In the genomic region with DNA sequence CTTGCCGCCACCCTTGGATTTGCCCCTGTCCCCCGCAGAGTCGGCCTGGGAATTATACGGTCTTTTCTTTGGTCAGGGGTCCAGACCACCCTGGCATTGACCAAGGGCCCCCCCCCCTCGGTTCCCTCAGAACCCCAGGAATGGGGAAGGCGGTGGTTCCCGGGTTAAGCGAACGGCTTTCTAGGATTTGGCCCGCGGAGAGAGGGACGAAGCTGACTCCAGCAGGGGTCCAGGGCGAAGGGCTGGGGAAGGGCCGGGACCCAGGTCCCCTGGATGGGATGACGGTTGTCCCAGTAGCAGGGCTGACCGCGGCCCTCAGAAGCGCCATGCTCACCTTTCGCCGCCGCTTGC, we compare ENCODE assay signal across 8 cellular contexts. TPM values are rescaled to one million over a fixed set of nuclear protein-coding genes. Genes with fewer than 3 reads are reported as not detected.
DNase-seq lines count a peak whose midpoint lies in the region; ATAC-seq, FAIRE-seq and TF ChIP-seq lines count a peak whose summit lies in the region.

No MANE protein-coding gene starts in this region.

- intact Hi-C loops in ascending aorta (cut with DNase I) (loop anchor here (10.0 kb wide), 2 partner anchors 557 to 763 kb away; partner anchors contain the start of genes GLT8D1, MANF and SPCS1), lower leg skin (cut with DNase I; ENCODE audit: low total_unique reads) (loop anchor here (5.0 kb wide), 1 partner anchor 201 kb away; no protein-coding TSS in a partner anchor)

- H3K27me3 ChIP-seq in ascending aorta (no peaks in the 10 kb centered on the region), tibial nerve (no peaks in the 10 kb centered on the region)

- no peaks in the 10 kb centered on the region for H3K9me3 ChIP-seq in ascending aorta
- no peaks in the 10 kb centered on the region for H3K9me3 ChIP-seq in tibial nerve

- H3K9me3 Mint-ChIP-seq in activated CD8-positive, alpha-beta memory T cell treated with anti-CD3 and anti-CD28 coated beads, Interleukin-2, amount 10 ng/mL, durations not matched to agents 7 days and 5 days (ENCODE audit: low read depth): no peaks in the 10 kb centered on the region

- no peak for DNase-seq in activated CD8-positive, alpha-beta memory T cell treated with anti-CD3 and anti-CD28 coated beads, Interleukin-2, amount 10 ng/mL, durations not matched to agents 7 days and 5 days
- DNase-seq in activated CD8-positive, alpha-beta memory T cell treated with anti-CD3 and anti-CD28 coated beads for 24 hours: no peak
- DNase-seq in ascending aorta (ENCODE audit: low spot score in 2 of 2) (no peak), lower leg skin (ENCODE audit: low spot score in 2 of 2) (peak in 1 of 2 donors; percentile 33), tibial nerve (ENCODE audit: low spot score in 2 of 2) (no peak), COLO829 (ENCODE audit: low spot score) (no peak), frontal cortex (ENCODE audit: low spot score in 2 of 2) (no peak)
- no peak for DNase-seq in effector CD4-positive, alpha-beta T cell

- CTCF ChIA-PET in activated CD8-positive, alpha-beta memory T cell treated with anti-CD3 and anti-CD28 coated beads, Interleukin-2, amount 10 ng/mL, durations not matched to agents 7 days and 5 days (lab: Charles Lee): interaction anchor here (0.6 to 4.9 kb wide), 22 partner anchors 14 to 441 kb away, joined by 3 to 65 read pairs (median 4); partner anchors contain the start of genes ABHD14A, ABHD14B, ACY1 and DCAF1

- FAIRE-seq in frontal cortex (lab: Jason Lieb, UNC): no peak

- peaks cover 46% of the 10 kb centered on the region for H3K4me1 Mint-ChIP-seq in activated CD8-positive, alpha-beta memory T cell treated with anti-CD3 and anti-CD28 coated beads, Interleukin-2, amount 10 ng/mL, durations not matched to agents 7 days and 5 days

- H3K27ac ChIP-seq in ascending aorta (peak overlapping the region; percentile 59 to 69), tibial nerve (peak overlapping the region in 3 of 4 donors; percentile 61 to 86 (median 78))

- 1 to 12% methylated on average over 4 to 12 of the region's 21 CpGs for WGBS in lower leg skin, 2 donors
- 0 to 1% methylated on average over 18 to 21 of the region's 21 CpGs for WGBS in tibial nerve, 2 donors

- no peaks in the 10 kb centered on the region for H3K27me3 Mint-ChIP-seq in activated CD8-positive, alpha-beta memory T cell treated with anti-CD3 and anti-CD28 coated beads, Interleukin-2, amount 10 ng/mL, durations not matched to agents 7 days and 5 days

- H3K36me3 Mint-ChIP-seq in activated CD8-positive, alpha-beta memory T cell treated with anti-CD3 and anti-CD28 coated beads, Interleukin-2, amount 10 ng/mL, durations not matched to agents 7 days and 5 days: peaks cover 11% of the 10 kb centered on the region

- no peak for TF ChIP-seq CTCF in ascending aorta (IDR thresholded peaks at IDR 0.05)
- no peak for TF ChIP-seq CTCF in lower leg skin (IDR thresholded peaks at IDR 0.05)
- TF ChIP-seq CTCF in tibial nerve (IDR thresholded peaks at IDR 0.05): no peak

- H3K4me3 ChIP-seq in ascending aorta: peak overlapping the region; percentile 77 to 91
- peak overlapping the region; percentile 59 for H3K4me3 ChIP-seq in lower leg skin (ENCODE audit: low read depth, poor library complexity, severe bottlenecking)
- H3K4me3 ChIP-seq in tibial nerve: peak overlapping the region; percentile 75 to 96 (median 80)

- H3K36me3 ChIP-seq in ascending aorta (peaks cover 12 to 25% of the 10 kb centered on the region in 2 donors), tibial nerve (peaks cover 0 to 50% (median 22%) of the 10 kb centered on the region in 3 donors)

- peak overlapping the region; percentile 80 for H3K4me3 Mint-ChIP-seq in activated CD8-positive, alpha-beta memory T cell treated with anti-CD3 and anti-CD28 coated beads, Interleukin-2, amount 10 ng/mL, durations not matched to agents 7 days and 5 days

- no peak for TF ChIP-seq POLR2A in lower leg skin (IDR thresholded peaks at IDR 0.05)
- TF ChIP-seq POLR2A in tibial nerve (IDR thresholded peaks at IDR 0.05): no peak

- TF ChIP-seq EP300 in tibial nerve (IDR thresholded peaks at IDR 0.05): no peak

- H3K27ac Mint-ChIP-seq in activated CD8-positive, alpha-beta memory T cell treated with anti-CD3 and anti-CD28 coated beads, Interleukin-2, amount 10 ng/mL, durations not matched to agents 7 days and 5 days: peak overlapping the region; percentile 66

- no peak for ATAC-seq in activated CD8-positive, alpha-beta memory T cell treated with anti-CD3 and anti-CD28 coated beads, Interleukin-2, amount 10 ng/mL, durations not matched to agents 7 days and 5 days

- H3K4me1 ChIP-seq in ascending aorta (peaks cover 14 to 23% of the 10 kb centered on the region in 2 donors), tibial nerve (peaks cover 3 to 38% (median 26%) of the 10 kb centered on the region in 4 donors)

RNA-seq across cellular contexts. Expression of gene RRP9, which starts 0.3 kb away (rescaled TPM):
- total RNA-seq in activated CD8-positive, alpha-beta memory T cell treated with anti-CD3 and anti-CD28 coated beads, Interleukin-2, amount 10 ng/mL, durations not matched to agents 7 days and 5 days: 10 to 100 TPM; 25.4 to 38.0 TPM
- 15.4 TPM for total RNA-seq in ascending aorta
- total RNA-seq in lower leg skin: 10 to 100 TPM; 10.0 to 16.9 (median 14.0) TPM
- 10 to 100 TPM; 14.9 to 32.9 (median 21.3) TPM for total RNA-seq in tibial nerve
- total RNA-seq in frontal cortex: 20.8 TPM

RNA-seq across cellular contexts. Expression of gene PARP3, which starts 0.7 kb away (rescaled TPM):
- 10 to 100 TPM; 15.8 to 19.0 TPM for total RNA-seq in activated CD8-positive, alpha-beta memory T cell treated with anti-CD3 and anti-CD28 coated beads, Interleukin-2, amount 10 ng/mL, durations not matched to agents 7 days and 5 days
- total RNA-seq in ascending aorta: 29.5 TPM
- 10 to 100 TPM in 2 of 4 donors, 1 to 10 TPM in 2; 6.0 to 16.2 (median 9.0) TPM for total RNA-seq in lower leg skin
- total RNA-seq in tibial nerve: 10 to 100 TPM; 19.9 to 55.9 (median 40.6) TPM
- total RNA-seq in frontal cortex: 3.3 TPM

RNA-seq across cellular contexts. Expression of gene GPR62, which starts 13.8 kb away (rescaled TPM):
- not detected for total RNA-seq in activated CD8-positive, alpha-beta memory T cell treated with anti-CD3 and anti-CD28 coated beads, Interleukin-2, amount 10 ng/mL, durations not matched to agents 7 days and 5 days
- total RNA-seq in ascending aorta (not detected), lower leg skin (not detected), tibial nerve (1 to 10 TPM in 1 of 4 donors, under 1 TPM in 1, not detected in 2; 0.87 to 1.0 TPM), frontal cortex (0.41 TPM)

RNA-seq across cellular contexts. Expression of gene PCBP4, which starts 25.8 kb away (rescaled TPM):
- 10 to 100 TPM; 11.4 to 21.1 TPM for total RNA-seq in activated CD8-positive, alpha-beta memory T cell treated with anti-CD3 and anti-CD28 coated beads, Interleukin-2, amount 10 ng/mL, durations not matched to agents 7 days and 5 days
- total RNA-seq in ascending aorta: 256 TPM
- total RNA-seq in lower leg skin: 10 to 100 TPM; 25.5 to 46.7 (median 29.2) TPM
- total RNA-seq in tibial nerve: 1,000 to 10,000 TPM in 2 of 4 donors, 100 to 1,000 TPM in 2; 838 to 1,216 (median 1,000) TPM
- 45.7 TPM for total RNA-seq in frontal cortex

RNA-seq across cellular contexts. Expression of gene ABHD14B, which starts 32.4 kb away (rescaled TPM):
- 10 to 100 TPM; 36.2 to 36.7 TPM for total RNA-seq in activated CD8-positive, alpha-beta memory T cell treated with anti-CD3 and anti-CD28 coated beads, Interleukin-2, amount 10 ng/mL, durations not matched to agents 7 days and 5 days
- total RNA-seq in ascending aorta (46.1 TPM), lower leg skin (10 to 100 TPM; 35.0 to 69.4 (median 51.9) TPM), tibial nerve (10 to 100 TPM; 37.5 to 61.4 (median 50.0) TPM), frontal cortex (1.6 TPM)
